8 cellular contexts compared by ENCODE assay signal in genomic region chr3:126858887-126859286, GRCh38.
DNase-seq lines count a peak whose midpoint lies in the region; ATAC-seq and TF ChIP-seq lines count a peak whose summit lies in the region.
"Had no signal": no experiment of that assay in that cellular context is flagged by ENCODE, and none has a peak within 500 bp of the region (broad histone marks: within the 10 kb centered on the region; RNA-seq: fewer than 3 reads in every experiment).

No MANE protein-coding gene starts in this region.

- H3K79me2 ChIP-seq in osteoblast (ENCODE audit: insufficient read depth, low read length): no peaks in the 10 kb centered on the region

- H3K36me3 ChIP-seq in osteoblast (ENCODE audit: insufficient read depth, low read length): no peaks in the 10 kb centered on the region
- H3K36me3 ChIP-seq: right lobe of liver had no signal

- no peak overlapping the region for H3K4me3 ChIP-seq in osteoblast (ENCODE audit: insufficient read depth, low read length)
- H3K4me3 ChIP-seq: right lobe of liver had no signal

- H3K9me3 ChIP-seq in osteoblast (ENCODE audit: low read depth, low read length): no peaks in the 10 kb centered on the region
- H3K9me3 ChIP-seq: right lobe of liver had no signal

- in situ Hi-C loops in G401 (cut with HindIII; ENCODE audit: low sequenced_read_pairs): no loop called here

- no peak for ATAC-seq in GM21515 (IDR thresholded peaks at IDR 0.05; ENCODE audit: unreplicated experiment)
- ATAC-seq: right lobe of liver had no signal

- peaks cover 5% of the 10 kb centered on the region for H3K4me1 ChIP-seq in osteoblast (ENCODE audit: insufficient read depth, low read length)
- H3K4me1 ChIP-seq: right lobe of liver had no signal

- no peaks in the 10 kb centered on the region for H3K27me3 ChIP-seq in osteoblast (ENCODE audit: insufficient read depth, low read length)
- H3K27me3 ChIP-seq: right lobe of liver had no signal

- no peak for TF ChIP-seq CTCF in osteoblast (IDR thresholded peaks at IDR 0.05; ENCODE audit: extremely low read depth, low read depth, low read length)

- H3K4me2 ChIP-seq in osteoblast (ENCODE audit: insufficient read depth, low read length): no peak overlapping the region

- H4K20me1 ChIP-seq in osteoblast (ENCODE audit: insufficient read depth, low read length): no peaks in the 10 kb centered on the region

- peak; percentile 81 for DNase-seq in G401 (ENCODE audit: low spot score)
- DNase-seq in NCI-H2081 (lab: John Stamatoyannopoulos, UW): peak; percentile 99 to 100
- DNase-seq in cerebellar cortex (ENCODE audit: low spot score): peak; percentile 77
- peak; percentile 98 for DNase-seq in osteoblast (ENCODE audit: insufficient read length, low spot score, missing footprints)
- DNase-seq in stimulated activated CD4-positive, alpha-beta T cell treated with anti-CD3 and anti-CD28 coated beads, Interleukin-4, amount 100 ng/mL, for 4 hours: no peak
- DNase-seq in mesenteric fat pad (ENCODE audit: low spot score): no peak

- no peak overlapping the region for H3K27ac ChIP-seq in osteoblast (ENCODE audit: low read depth, low read length)
- H3K27ac ChIP-seq: right lobe of liver had no signal

- H2AFZ ChIP-seq in osteoblast (ENCODE audit: low read length): no peak overlapping the region

Comparison
In these comparisons a context has a peak if more than half of its experiments do, and no peak if none do; other contexts are left out.
1. DNase-seq: peak in G401 (single experiment), NCI-H2081 (2 of 2), cerebellar cortex (single experiment) and osteoblast (single experiment); none in stimulated activated CD4-positive, alpha-beta T cell treated with anti-CD3 and anti-CD28 coated beads, Interleukin-4, amount 100 ng/mL, for 4 hours (0 of 2) and mesenteric fat pad (single experiment).